In the genomic region with DNA sequence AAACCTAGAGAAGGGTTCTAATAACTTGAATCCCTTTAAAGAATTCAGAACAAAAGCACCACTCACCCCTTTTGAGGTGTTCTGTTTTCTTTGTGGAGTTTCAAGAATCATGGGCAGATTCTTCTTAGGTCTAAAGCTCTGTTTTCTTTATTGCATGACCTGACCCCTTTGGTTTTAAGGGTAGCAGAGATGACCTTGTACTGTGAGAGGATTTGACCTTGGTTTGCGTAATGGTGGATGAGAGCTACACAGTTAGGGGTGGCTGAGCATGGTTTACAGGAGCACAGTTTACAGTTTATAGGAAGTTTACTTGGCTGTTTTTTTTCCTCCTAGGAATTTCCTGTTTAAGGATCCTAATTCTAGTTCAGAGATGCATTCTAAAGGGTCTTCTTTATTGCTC, we compare ENCODE assay signal across 22 cellular contexts.
DNase-seq lines count a peak whose midpoint lies in the region; ATAC-seq, FAIRE-seq and TF ChIP-seq lines count a peak whose summit lies in the region.
"Had no signal": no experiment of that assay in that cellular context is flagged by ENCODE, and none has a peak within 500 bp of the region (broad histone marks: within the 10 kb centered on the region; RNA-seq: fewer than 3 reads in every experiment).

No MANE protein-coding gene starts in this region.

- no peak overlapping the region for H3K23ac ChIP-seq in neuronal stem cell (ENCODE audit: low read depth, low read length, poor library complexity)

- H3K4ac ChIP-seq in neuronal stem cell (ENCODE audit: low read length) = no peak overlapping the region

- H3K27me3 ChIP-seq in GM23248 (replicated peaks; ENCODE audit: insufficient read depth) = no peaks in the 10 kb centered on the region
- no peaks in the 10 kb centered on the region for H3K27me3 ChIP-seq in PC-9 (ENCODE audit: insufficient read depth, low read depth)
- H3K27me3 ChIP-seq in endodermal cell (ENCODE audit: control insufficient read depth, insufficient read depth, low read length, poor library complexity, severe bottlenecking) = no peaks in the 10 kb centered on the region
- H3K27me3 ChIP-seq in neuronal stem cell (ENCODE audit: control insufficient read depth in 3 of 3, insufficient read depth in 3 of 3, low read depth in 1 of 3, low read length in 3 of 3) = no peaks in the 10 kb centered on the region
- H3K27me3 ChIP-seq in pancreas = no peaks in the 10 kb centered on the region
- H3K27me3 ChIP-seq: BLaER1 treated with 17β-estradiol and CSF1 and Interleukin-3, amounts not matched to agents 10 nM and 100 nM; SJSA1 had no signal

- POLR2A ChIA-PET in PC-9 (lab: Charles Lee; ENCODE audit: unreplicated experiment) = no interaction called here

- H2BK15ac ChIP-seq in neuronal stem cell (ENCODE audit: low read length) = no peak overlapping the region

- no TSS peak for BruUV-seq in PC-9 (replicated peaks; lab: Mats Ljungman, UMichigan)

- H3K79me2 ChIP-seq in GM23248 (ENCODE audit: insufficient read depth) = no peaks in the 10 kb centered on the region
- H3K79me2 ChIP-seq in PC-9 (ENCODE audit: low read depth) = no peaks in the 10 kb centered on the region

- in situ Hi-C loops in GM23248 (cut with MboI) = no loop called here

- no peak overlapping the region for H2BK12ac ChIP-seq in neuronal stem cell (ENCODE audit: low read length)

- H3K36me3 ChIP-seq in GM23248 (ENCODE audit: low read depth) (no peaks in the 10 kb centered on the region), PC-9 (ENCODE audit: low read depth) (no peaks in the 10 kb centered on the region), endodermal cell (ENCODE audit: control insufficient read depth, insufficient read depth, low read length) (no peaks in the 10 kb centered on the region), neuronal stem cell (replicated peaks in 1 of 2; ENCODE audit: control insufficient read depth in 2 of 2, insufficient read depth in 2 of 2, low read length in 2 of 2) (no peaks in the 10 kb centered on the region), pancreas (no peaks in the 10 kb centered on the region)
- H3K36me3 ChIP-seq: BLaER1 treated with 17β-estradiol and CSF1 and Interleukin-3, amounts not matched to agents 10 nM and 100 nM; SJSA1 had no signal

- intact Hi-C loops in PC-9 (cut with micrococcal nuclease; ENCODE audit: unreplicated experiment) = no loop called here
- intact Hi-C loops in pancreas (cut with DNase I) = no loop called here

- H2BK120ac ChIP-seq in neuronal stem cell (ENCODE audit: low read depth, low read length) = no peak overlapping the region

- H4K20me1 ChIP-seq in GM23248 (ENCODE audit: insufficient read depth) (no peaks in the 10 kb centered on the region), PC-9 (ENCODE audit: insufficient read depth) (no peaks in the 10 kb centered on the region)
- H4K20me1 ChIP-seq: BLaER1 treated with 17β-estradiol and CSF1 and Interleukin-3, amounts not matched to agents 10 nM and 100 nM had no signal

- no peaks in the 10 kb centered on the region for H3K79me1 ChIP-seq in neuronal stem cell (ENCODE audit: low read depth, low read length)

- H3F3A ChIP-seq in GM23248 (ENCODE audit: insufficient read depth) (no peaks in the 10 kb centered on the region), PC-9 (ENCODE audit: insufficient read depth, low read depth) (no peaks in the 10 kb centered on the region)

- no peak for ATAC-seq in pancreas
- ATAC-seq in GM18498 (IDR thresholded peaks at IDR 0.05; ENCODE audit: unreplicated experiment) = no peak

- no peaks in the 10 kb centered on the region for H3K27me3 Mint-ChIP-seq in endodermal cell (ENCODE audit: insufficient read depth)
- H3K27me3 Mint-ChIP-seq: CD4-positive, alpha-beta T cell had no signal

- H3K4me1 ChIP-seq in GM23248 (ENCODE audit: insufficient read depth) (no peaks in the 10 kb centered on the region), PC-9 (replicated peaks; ENCODE audit: insufficient read depth) (no peaks in the 10 kb centered on the region), endodermal cell (ENCODE audit: control insufficient read depth, insufficient read depth, low read length) (no peaks in the 10 kb centered on the region), neuronal stem cell (ENCODE audit: control insufficient read depth in 2 of 2, insufficient read depth in 1 of 2, low read depth in 1 of 2, low read length in 2 of 2) (peaks cover 0 to 13% of the 10 kb centered on the region in 2 donors), pancreas (no peaks in the 10 kb centered on the region)
- H3K4me1 ChIP-seq: SJSA1 had no signal

- H2BK5ac ChIP-seq in neuronal stem cell (ENCODE audit: low read length) = no peak overlapping the region

- no peak overlapping the region for H3K18ac ChIP-seq in neuronal stem cell (ENCODE audit: low read length)

- H3K4me1 Mint-ChIP-seq in endodermal cell = peaks cover 4% of the 10 kb centered on the region

- TF ChIP-seq CTCF in PC-9 (conservative IDR thresholded peaks at IDR 0.05) (no peak), endodermal cell (conservative IDR thresholded peaks at IDR 0.05) (no peak), pancreas (IDR thresholded peaks at IDR 0.05) (no peak)

- H2AK5ac ChIP-seq in neuronal stem cell (ENCODE audit: low read depth, low read length) = no peak overlapping the region

- H3K36me3 Mint-ChIP-seq in endodermal cell (ENCODE audit: low read depth) = peaks cover 1% of the 10 kb centered on the region

- DNase-seq in GM23248 (no peak), PC-9 (no peak), endodermal cell (no peak), neuronal stem cell (ENCODE audit: low spot score) (no peak), pancreas (no peak), DMS153 (lab: John Stamatoyannopoulos, UW) (no peak), HK-2 (ENCODE audit: unreplicated experiment) (no peak)
- DNase-seq: CD4-positive, alpha-beta T cell; DMS53; H7; KBM-7; NCI-H2029; NCI-H446 treated with DMSO at 0.1 percent for 48 hours; NCI-H526; NCI-H82; Right ventricle myocardium superior; RPMI8226 had no signal

- 73 to 93% methylated on average over 1 of the region's 1 CpG for WGBS in GM23248 (ENCODE audit: low coverage in 1 of 2, low lambda C conversion rate in 2 of 2, missing lambda C conversion rate in 2 of 2), 2 experiments
- 93 to 100% methylated on average over 1 of the region's 1 CpG for WGBS in endodermal cell (ENCODE audit: insufficient coverage in 1 of 2, insufficient read length in 1 of 2), 2 experiments
- no CpG with 5 or more reads among the region's 1 CpG for WGBS in neuronal stem cell (ENCODE audit: extremely low coverage in 2 of 2, insufficient read length in 2 of 2, insufficient replicate concordance in 1 of 2), 2 donors
- 74 to 82% methylated on average over 1 of the region's 1 CpG for WGBS in pancreas, 2 donors

- CTCF ChIA-PET in PC-9 (lab: Charles Lee) = no interaction called here

- H3K14ac ChIP-seq in neuronal stem cell (ENCODE audit: low read length) = no peak overlapping the region

- H3K4me2 ChIP-seq in GM23248 (ENCODE audit: unreplicated experiment) (no peak overlapping the region), PC-9 (no peak overlapping the region), neuronal stem cell (ENCODE audit: insufficient read depth, low read length, poor library complexity, severe bottlenecking) (no peak overlapping the region)
- H3K4me2 ChIP-seq: BLaER1 treated with 17β-estradiol and CSF1 and Interleukin-3, amounts not matched to agents 10 nM and 100 nM had no signal

- H3K4me3 ChIP-seq in GM23248 (no peak overlapping the region), PC-9 (no peak overlapping the region), endodermal cell (ENCODE audit: low read length) (no peak overlapping the region), neuronal stem cell (ENCODE audit: low read length in 2 of 2) (no peak overlapping the region), pancreas (no peak overlapping the region)
- H3K4me3 ChIP-seq: BLaER1 treated with 17β-estradiol and CSF1 and Interleukin-3, amounts not matched to agents 10 nM and 100 nM; SJSA1 had no signal

- H3K27ac Mint-ChIP-seq in endodermal cell = peak overlapping the region; percentile 56
- H3K27ac Mint-ChIP-seq: CD4-positive, alpha-beta T cell had no signal

- H3K27ac ChIP-seq in GM23248 (no peak overlapping the region), PC-9 (no peak overlapping the region), endodermal cell (ENCODE audit: low read depth, low read length) (no peak overlapping the region), neuronal stem cell (replicated peaks; ENCODE audit: low read length) (no peak overlapping the region), pancreas (no peak overlapping the region)
- H3K27ac ChIP-seq: BLaER1 treated with 17β-estradiol and CSF1 and Interleukin-3, amounts not matched to agents 10 nM and 100 nM; SJSA1 had no signal

- H4K91ac ChIP-seq in neuronal stem cell (ENCODE audit: low read depth, low read length, poor library complexity) = no peak overlapping the region

- H3K4me3 Mint-ChIP-seq in endodermal cell = no peak overlapping the region
- H3K4me3 Mint-ChIP-seq: CD4-positive, alpha-beta T cell had no signal

- no peak overlapping the region for H4K8ac ChIP-seq in neuronal stem cell (ENCODE audit: low read depth, low read length)

- H3K9me3 ChIP-seq in GM23248 (ENCODE audit: low read depth) = no peaks in the 10 kb centered on the region
- H3K9me3 ChIP-seq in PC-9 (ENCODE audit: insufficient read depth, low read depth) = no peaks in the 10 kb centered on the region
- peaks cover 11% of the 10 kb centered on the region for H3K9me3 ChIP-seq in endodermal cell (ENCODE audit: control insufficient read depth, low read length)
- no peaks in the 10 kb centered on the region for H3K9me3 ChIP-seq in neuronal stem cell (replicated peaks in 1 of 2; ENCODE audit: control insufficient read depth in 2 of 2, insufficient read depth in 1 of 2, low read depth in 1 of 2, low read length in 2 of 2)
- H3K9me3 ChIP-seq in pancreas = no peaks in the 10 kb centered on the region

- H3K9ac ChIP-seq in GM23248 (no peak overlapping the region), endodermal cell (ENCODE audit: extremely low read depth, low read length, poor library complexity, severe bottlenecking) (no peak overlapping the region), neuronal stem cell (ENCODE audit: low read depth, low read length, poor library complexity) (no peak overlapping the region)
- H3K9ac ChIP-seq: BLaER1 treated with 17β-estradiol and CSF1 and Interleukin-3, amounts not matched to agents 10 nM and 100 nM had no signal

- no peak for FAIRE-seq in pancreas (lab: Jason Lieb, UNC)
- FAIRE-seq: D721Med, HTR-8/SVneo had no signal

- H3K9me3 Mint-ChIP-seq in endodermal cell = peaks cover 16% of the 10 kb centered on the region

- H3K9me2 ChIP-seq in GM23248 (ENCODE audit: insufficient read depth) = no peaks in the 10 kb centered on the region
- no peaks in the 10 kb centered on the region for H3K9me2 ChIP-seq in PC-9 (ENCODE audit: insufficient read depth)

- H2AFZ ChIP-seq in GM23248 (peak overlapping the region; percentile 35; the same call in 1 of the 2 replicates), PC-9 (peak overlapping the region; percentile 50; the same call in 1 of the 2 replicates), neuronal stem cell (ENCODE audit: low read length) (peak overlapping the region; percentile 68)
